20 cellular contexts compared by ENCODE assay signal in the genomic region with DNA sequence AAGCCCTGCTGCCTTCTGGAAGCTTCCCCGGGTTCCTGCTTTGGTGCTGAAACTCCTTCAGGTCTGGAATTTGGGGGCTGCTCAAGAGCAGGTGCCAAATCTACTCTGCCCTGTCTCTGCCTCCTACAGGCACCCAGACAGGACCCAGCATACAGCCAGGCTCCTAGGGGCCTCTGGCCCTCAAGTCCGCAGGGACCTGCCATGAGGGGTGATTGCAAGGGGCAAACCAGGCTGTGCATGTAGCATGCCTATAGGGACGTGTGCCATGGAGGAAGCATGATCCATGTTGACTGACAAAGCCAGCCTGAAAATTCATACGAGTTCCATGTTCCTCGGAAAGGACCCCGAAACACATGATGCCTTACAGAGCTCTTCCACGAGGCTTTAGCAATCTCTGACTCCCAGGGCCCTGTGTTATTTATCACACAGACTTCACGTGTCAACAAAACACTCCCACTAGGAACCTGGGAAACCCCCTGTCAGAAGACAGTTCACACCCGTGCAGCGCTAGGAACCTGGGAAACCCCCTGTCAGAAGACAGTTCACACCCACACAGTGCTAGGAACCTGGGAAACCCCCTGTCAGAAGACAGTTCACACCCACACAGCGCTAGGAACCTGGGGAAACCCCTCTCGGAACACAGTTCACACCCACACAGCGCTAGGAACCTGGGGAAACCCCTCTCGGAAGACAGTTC.
A peak's percentile ranks its signal among the peaks of the same experiment; 100 is the strongest.
DNase-seq lines count a peak whose midpoint lies in the region; ATAC-seq, FAIRE-seq and TF ChIP-seq lines count a peak whose summit lies in the region.
"Had no signal": no experiment of that assay in that cellular context is flagged by ENCODE, and none has a peak within 500 bp of the region (broad histone marks: within the 10 kb centered on the region; RNA-seq: fewer than 3 reads in every experiment).

No MANE protein-coding gene starts in this region.

- no peak for TF ChIP-seq EP300 in H1 (IDR thresholded peaks at IDR 0.05; ENCODE audit: borderline replicate concordance in 1 of 2, low read depth in 2 of 2, low read length in 2 of 2)

- H3K23ac ChIP-seq in H1 (ENCODE audit: insufficient read length) = no peak overlapping the region

- H3K4me3 ChIP-seq in H1 (ENCODE audit: extremely low read depth in 1 of 4, insufficient read depth in 2 of 4, low read depth in 3 of 4, low read length in 4 of 4) (no peak overlapping the region), MM.1S (ENCODE audit: low read length) (no peak overlapping the region)
- H3K4me3 ChIP-seq: BLaER1 treated with 17β-estradiol and CSF1 and Interleukin-3, amounts not matched to agents 10 nM and 100 nM; SJCRH30; stomach; upper lobe of right lung had no signal

- H4K5ac ChIP-seq in H1 (ENCODE audit: insufficient read length, low read depth, low read length) = no peak overlapping the region

- H3K27me3 ChIP-seq in H1 (replicated peaks in 1 of 4; ENCODE audit: control insufficient read depth in 3 of 4, extremely low read depth in 1 of 4, insufficient read depth in 3 of 4, low read length in 3 of 4) = no peaks in the 10 kb centered on the region
- no peaks in the 10 kb centered on the region for H3K27me3 ChIP-seq in MM.1S (replicated peaks; ENCODE audit: insufficient read depth, low read length)
- H3K27me3 ChIP-seq: BLaER1 treated with 17β-estradiol and CSF1 and Interleukin-3, amounts not matched to agents 10 nM and 100 nM; SJCRH30; stomach; upper lobe of right lung had no signal

- no peak overlapping the region for H2BK15ac ChIP-seq in H1 (ENCODE audit: low read length)

- no peak overlapping the region for H3K27ac ChIP-seq in H1 (ENCODE audit: low read depth, low read length)
- H3K27ac ChIP-seq in MM.1S (ENCODE audit: low read length) = no peak overlapping the region
- H3K27ac ChIP-seq: 22Rv1; BLaER1 treated with 17β-estradiol and CSF1 and Interleukin-3, amounts not matched to agents 10 nM and 100 nM; SJCRH30; stomach; upper lobe of right lung had no signal

- H3K9me3 Mint-ChIP-seq in activated CD4-positive, alpha-beta T cell treated with anti-CD3 and anti-CD28 coated beads for 36 hours (ENCODE audit: low read depth) = no peaks in the 10 kb centered on the region
- no peaks in the 10 kb centered on the region for H3K9me3 Mint-ChIP-seq in activated CD4-positive, alpha-beta T cell treated with anti-CD3 and anti-CD28 coated beads, Interleukin-2, amount 10 ng/mL, durations not matched to agents 7 days and 5 days
- no peaks in the 10 kb centered on the region for H3K9me3 Mint-ChIP-seq in stimulated activated effector memory CD8-positive, alpha-beta T cell treated with anti-CD3 and anti-CD28 coated beads, Interleukin-12 subunit alpha, Interleukin-12 subunit beta, amount 100 ng/mL, for 72 hours

- H3K14ac ChIP-seq in H1 (ENCODE audit: insufficient read length) = no peak overlapping the region

- H3K4me1 ChIP-seq in H1 (replicated peaks in 1 of 4; ENCODE audit: control insufficient read depth in 3 of 4, insufficient read depth in 4 of 4, low read length in 3 of 4) (no peaks in the 10 kb centered on the region), MM.1S (ENCODE audit: low read length) (no peaks in the 10 kb centered on the region)
- H3K4me1 ChIP-seq: BLaER1 treated with 17β-estradiol and CSF1 and Interleukin-3, amounts not matched to agents 10 nM and 100 nM; SJCRH30; stomach; upper lobe of right lung had no signal

- H3K36me3 ChIP-seq in H1 (ENCODE audit: control insufficient read depth in 2 of 4, insufficient read depth in 4 of 4, low read length in 3 of 4) (peaks cover 0 to 6% (median 0%) of the 10 kb centered on the region in 4 experiments; a peak in 2 of 8 replicates), MM.1S (replicated peaks; ENCODE audit: insufficient read depth, low read length) (no peaks in the 10 kb centered on the region)
- H3K36me3 ChIP-seq: SJCRH30, stomach, upper lobe of right lung had no signal

- TF ChIP-seq RAD21 in H1 (IDR thresholded peaks at IDR 0.05 in 1 of 2, conservative IDR thresholded peaks at IDR 0.05 in 1 of 2; ENCODE audit: low read depth in 2 of 2, low read length in 2 of 2) = no peak

- H2AK5ac ChIP-seq in H1 (ENCODE audit: low read depth, low read length) = no peak overlapping the region

- H3K9me3 ChIP-seq in H1 (ENCODE audit: insufficient read depth in 2 of 2, low read depth in 1 of 2, low read length in 1 of 2) (peaks cover 14 to 27% of the 10 kb centered on the region in 2 experiments), MM.1S (replicated peaks; ENCODE audit: insufficient read depth, low read length) (no peaks in the 10 kb centered on the region)
- H3K9me3 ChIP-seq: upper lobe of right lung had no signal

- H3K18ac ChIP-seq in H1 (ENCODE audit: extremely low read depth, low read length) = no peak overlapping the region

- H3K9ac ChIP-seq in H1 (replicated peaks in 1 of 4; ENCODE audit: extremely low read depth in 1 of 4, low read depth in 3 of 4, low read length in 3 of 4) = no peak overlapping the region
- no peak overlapping the region for H3K9ac ChIP-seq in MM.1S (ENCODE audit: low read length)
- H3K9ac ChIP-seq: BLaER1 treated with 17β-estradiol and CSF1 and Interleukin-3, amounts not matched to agents 10 nM and 100 nM had no signal

- 92% methylated on average over 10 of the region's 14 CpGs; no CpG with 5 or more reads in 1 of the 2 experiments for WGBS in H1 (ENCODE audit: extremely low coverage in 1 of 2, insufficient coverage in 1 of 2, insufficient read length in 1 of 2, insufficient replicate concordance in 2 of 2, low coverage in 1 of 2, low lambda C conversion rate in 2 of 2, missing lambda C conversion rate in 1 of 2), 2 experiments

- H4K20me1 ChIP-seq in H1 (replicated peaks in 1 of 2; ENCODE audit: control insufficient read depth in 1 of 2, insufficient read depth in 2 of 2, low read length in 2 of 2) (peaks cover 0 to 10% of the 10 kb centered on the region in 2 experiments), MM.1S (ENCODE audit: insufficient read depth, low read length) (no peaks in the 10 kb centered on the region)
- H4K20me1 ChIP-seq: BLaER1 treated with 17β-estradiol and CSF1 and Interleukin-3, amounts not matched to agents 10 nM and 100 nM had no signal

- ATAC-seq in activated CD4-positive, alpha-beta T cell treated with anti-CD3 and anti-CD28 coated beads for 36 hours = no peak
- ATAC-seq in left ventricle myocardium superior = peak; percentile 8
- ATAC-seq in left cardiac atrium = no peak
- ATAC-seq in stimulated activated effector memory CD8-positive, alpha-beta T cell treated with anti-CD3 and anti-CD28 coated beads, Interleukin-12 subunit alpha, Interleukin-12 subunit beta, amount 100 ng/mL, for 72 hours = peak; percentile 37
- no peak for ATAC-seq in GM21447 (IDR thresholded peaks at IDR 0.05; ENCODE audit: unreplicated experiment)

- H3F3A ChIP-seq in MM.1S (ENCODE audit: insufficient read depth, low read length) = no peaks in the 10 kb centered on the region

- TF ChIP-seq CTCF in H1 (IDR thresholded peaks at IDR 0.05; ENCODE audit: control extremely low read depth in 1 of 3, insufficient read depth in 1 of 3, low read depth in 1 of 3, low read length in 3 of 3) (no peak), MM.1S (IDR thresholded peaks at IDR 0.05; ENCODE audit: low read length) (no peak)

- H4K91ac ChIP-seq in H1 (replicated peaks; ENCODE audit: insufficient read length, low read length) = no peak overlapping the region

- H3K4me2 ChIP-seq in H1 (ENCODE audit: insufficient read depth in 1 of 2, low read depth in 2 of 2, low read length in 2 of 2) = no peak overlapping the region
- no peak overlapping the region for H3K4me2 ChIP-seq in MM.1S (ENCODE audit: low read depth, low read length)
- H3K4me2 ChIP-seq: BLaER1 treated with 17β-estradiol and CSF1 and Interleukin-3, amounts not matched to agents 10 nM and 100 nM had no signal

- intact Hi-C loops in activated CD4-positive, alpha-beta T cell treated with anti-CD3 and anti-CD28 coated beads for 36 hours (cut with DNase I, micrococcal nuclease) = no loop called here
- intact Hi-C loops in left ventricle myocardium superior (cut with micrococcal nuclease) = no loop called here
- intact Hi-C loops in left cardiac atrium (cut with DNase I) = no loop called here

- no peak overlapping the region for H2BK120ac ChIP-seq in H1 (replicated peaks; ENCODE audit: low read depth, low read length)

- no peak overlapping the region for H3K4me3 Mint-ChIP-seq in activated CD4-positive, alpha-beta T cell treated with anti-CD3 and anti-CD28 coated beads for 36 hours
- no peak overlapping the region for H3K4me3 Mint-ChIP-seq in activated CD4-positive, alpha-beta T cell treated with anti-CD3 and anti-CD28 coated beads, Interleukin-2, amount 10 ng/mL, durations not matched to agents 7 days and 5 days
- no peak overlapping the region for H3K4me3 Mint-ChIP-seq in stimulated activated effector memory CD8-positive, alpha-beta T cell treated with anti-CD3 and anti-CD28 coated beads, Interleukin-12 subunit alpha, Interleukin-12 subunit beta, amount 100 ng/mL, for 72 hours

- H3K4me1 Mint-ChIP-seq in activated CD4-positive, alpha-beta T cell treated with anti-CD3 and anti-CD28 coated beads for 36 hours = no peaks in the 10 kb centered on the region
- H3K4me1 Mint-ChIP-seq in activated CD4-positive, alpha-beta T cell treated with anti-CD3 and anti-CD28 coated beads, Interleukin-2, amount 10 ng/mL, durations not matched to agents 7 days and 5 days = no peaks in the 10 kb centered on the region
- H3K4me1 Mint-ChIP-seq in stimulated activated effector memory CD8-positive, alpha-beta T cell treated with anti-CD3 and anti-CD28 coated beads, Interleukin-12 subunit alpha, Interleukin-12 subunit beta, amount 100 ng/mL, for 72 hours = no peaks in the 10 kb centered on the region

- peak; percentile 50 for DNase-seq in activated CD4-positive, alpha-beta T cell treated with anti-CD3 and anti-CD28 coated beads for 36 hours
- DNase-seq in activated CD4-positive, alpha-beta T cell treated with anti-CD3 and anti-CD28 coated beads, Interleukin-2, amount 10 ng/mL, durations not matched to agents 7 days and 5 days = no peak
- DNase-seq in left ventricle myocardium superior (peak; percentile 2), left cardiac atrium (no peak), H1 (ENCODE audit: low read depth in 1 of 2, low spot score in 2 of 2) (no peak), MM.1S (no peak)
- DNase-seq in stimulated activated effector memory CD8-positive, alpha-beta T cell treated with anti-CD3 and anti-CD28 coated beads, Interleukin-12 subunit alpha, Interleukin-12 subunit beta, amount 100 ng/mL, for 72 hours (ENCODE audit: low spot score in 2 of 2) = peak in 1 of 2 donors; percentile 64
- DNase-seq: activated CD8-positive, alpha-beta memory T cell treated with anti-CD3 and anti-CD28 coated beads for 24 hours; DMS79 treated with DMSO at 0.1 percent for 48 hours; kidney glomerular epithelial cell; NCI-H1694 treated with DMSO at 0.1 percent for 48 hours; NCI-H446; occipital lobe; SJCRH30; stomach; upper lobe of right lung had no signal

- CTCF ChIA-PET in activated CD4-positive, alpha-beta T cell treated with anti-CD3 and anti-CD28 coated beads for 36 hours (lab: Charles Lee) = no interaction called here
- CTCF ChIA-PET in activated CD4-positive, alpha-beta T cell treated with anti-CD3 and anti-CD28 coated beads, Interleukin-2, amount 10 ng/mL, durations not matched to agents 7 days and 5 days (lab: Charles Lee) = no interaction called here
- CTCF ChIA-PET in H1 (lab: Charles Lee; ENCODE audit: partially characterized antibody) = interaction anchor here (0.6 to 1.8 kb wide), 3 partner anchors 10 to 23 kb away, joined by 3 to 4 read pairs (median 4); no protein-coding TSS in a partner anchor

- no peak overlapping the region for H3K56ac ChIP-seq in H1 (replicated peaks; ENCODE audit: insufficient read length, low read depth, low read length)

- no peak overlapping the region for H2BK12ac ChIP-seq in H1 (ENCODE audit: low read depth, low read length)

- no peaks in the 10 kb centered on the region for H3K79me1 ChIP-seq in H1 (ENCODE audit: low read depth, low read length)

- no peak overlapping the region for H3K27ac Mint-ChIP-seq in activated CD4-positive, alpha-beta T cell treated with anti-CD3 and anti-CD28 coated beads for 36 hours
- H3K27ac Mint-ChIP-seq in activated CD4-positive, alpha-beta T cell treated with anti-CD3 and anti-CD28 coated beads, Interleukin-2, amount 10 ng/mL, durations not matched to agents 7 days and 5 days = no peak overlapping the region
- no peak overlapping the region for H3K27ac Mint-ChIP-seq in stimulated activated effector memory CD8-positive, alpha-beta T cell treated with anti-CD3 and anti-CD28 coated beads, Interleukin-12 subunit alpha, Interleukin-12 subunit beta, amount 100 ng/mL, for 72 hours

- H3K79me2 ChIP-seq in H1 (ENCODE audit: control insufficient read depth in 1 of 2, insufficient read depth in 2 of 2, low read length in 2 of 2) (peaks cover 8 to 23% of the 10 kb centered on the region in 2 experiments; a peak in 3 of 4 replicates), MM.1S (ENCODE audit: low read length) (no peaks in the 10 kb centered on the region)

- H3K23me2 ChIP-seq in H1 (ENCODE audit: low read depth, low read length) = peaks cover 12% of the 10 kb centered on the region; the same call in 1 of the 2 replicates

- no peak overlapping the region for H3K4ac ChIP-seq in H1 (replicated peaks; ENCODE audit: insufficient read length, low read depth, low read length)

- POLR2A ChIA-PET in activated CD4-positive, alpha-beta T cell treated with anti-CD3 and anti-CD28 coated beads for 36 hours (lab: Charles Lee) = interaction anchor here (0.6 kb wide), 1 partner anchor 299 kb away, joined by 5 read pairs; no protein-coding TSS in a partner anchor
- POLR2A ChIA-PET in activated CD4-positive, alpha-beta T cell treated with anti-CD3 and anti-CD28 coated beads, Interleukin-2, amount 10 ng/mL, durations not matched to agents 7 days and 5 days (lab: Charles Lee) = no interaction called here
- POLR2A ChIA-PET in H1 (lab: Charles Lee; ENCODE audit: partially characterized antibody) = interaction anchor here (0.7 to 1.1 kb wide), 2 partner anchors 14 to 66 kb away, joined by 3 to 6 read pairs; no protein-coding TSS in a partner anchor

- no peak overlapping the region for H2BK20ac ChIP-seq in H1 (ENCODE audit: low read length)

- no peaks in the 10 kb centered on the region for H3K27me3 Mint-ChIP-seq in activated CD4-positive, alpha-beta T cell treated with anti-CD3 and anti-CD28 coated beads for 36 hours
- H3K27me3 Mint-ChIP-seq in activated CD4-positive, alpha-beta T cell treated with anti-CD3 and anti-CD28 coated beads, Interleukin-2, amount 10 ng/mL, durations not matched to agents 7 days and 5 days = no peaks in the 10 kb centered on the region

- FAIRE-seq in H1 (lab: Jason Lieb, UNC) = no peak
- FAIRE-seq: bronchial epithelial cell had no signal

- H4K8ac ChIP-seq in H1 (ENCODE audit: extremely low read depth, insufficient read depth, low read length) = 0 out of 2 replicates have a peak overlapping the region, but pooled peaks have one; percentile 9

- H3K36me3 Mint-ChIP-seq in activated CD4-positive, alpha-beta T cell treated with anti-CD3 and anti-CD28 coated beads for 36 hours (ENCODE audit: low read depth) = peaks cover 8% of the 10 kb centered on the region
- no peaks in the 10 kb centered on the region for H3K36me3 Mint-ChIP-seq in activated CD4-positive, alpha-beta T cell treated with anti-CD3 and anti-CD28 coated beads, Interleukin-2, amount 10 ng/mL, durations not matched to agents 7 days and 5 days (ENCODE audit: low read depth)
- no peaks in the 10 kb centered on the region for H3K36me3 Mint-ChIP-seq in stimulated activated effector memory CD8-positive, alpha-beta T cell treated with anti-CD3 and anti-CD28 coated beads, Interleukin-12 subunit alpha, Interleukin-12 subunit beta, amount 100 ng/mL, for 72 hours

- TF ChIP-seq POLR2A in H1 (IDR thresholded peaks at IDR 0.05; ENCODE audit: control extremely low read depth in 1 of 2, low read depth in 2 of 2, low read length in 2 of 2) = no peak

- H2BK5ac ChIP-seq in H1 (ENCODE audit: low read depth, low read length) = 0 out of 2 replicates have a peak overlapping the region, but pooled peaks have one; percentile 66

- H3K9me2 ChIP-seq in MM.1S (replicated peaks; ENCODE audit: insufficient read depth, low read length) = no peaks in the 10 kb centered on the region

- H2AFZ ChIP-seq in H1 (ENCODE audit: low read length) (no peak overlapping the region), MM.1S (ENCODE audit: low read length) (no peak overlapping the region)

Comparison
In these comparisons a context has a peak if more than half of its experiments do, and no peak if none do; other contexts are left out.
1. ATAC-seq: peak in left ventricle myocardium superior (single experiment) and stimulated activated effector memory CD8-positive, alpha-beta T cell treated with anti-CD3 and anti-CD28 coated beads, Interleukin-12 subunit alpha, Interleukin-12 subunit beta, amount 100 ng/mL, for 72 hours (single experiment); none in activated CD4-positive, alpha-beta T cell treated with anti-CD3 and anti-CD28 coated beads for 36 hours (single experiment), left cardiac atrium (0 of 2) and GM21447 (single experiment).
2. DNase-seq: peak in activated CD4-positive, alpha-beta T cell treated with anti-CD3 and anti-CD28 coated beads for 36 hours (single experiment) and left ventricle myocardium superior (single experiment); none in activated CD4-positive, alpha-beta T cell treated with anti-CD3 and anti-CD28 coated beads, Interleukin-2, amount 10 ng/mL, durations not matched to agents 7 days and 5 days (single experiment), left cardiac atrium (single experiment), H1 (0 of 2) and MM.1S (single experiment).